ENCODE assay signal across 1 cellular context in the genomic region with DNA sequence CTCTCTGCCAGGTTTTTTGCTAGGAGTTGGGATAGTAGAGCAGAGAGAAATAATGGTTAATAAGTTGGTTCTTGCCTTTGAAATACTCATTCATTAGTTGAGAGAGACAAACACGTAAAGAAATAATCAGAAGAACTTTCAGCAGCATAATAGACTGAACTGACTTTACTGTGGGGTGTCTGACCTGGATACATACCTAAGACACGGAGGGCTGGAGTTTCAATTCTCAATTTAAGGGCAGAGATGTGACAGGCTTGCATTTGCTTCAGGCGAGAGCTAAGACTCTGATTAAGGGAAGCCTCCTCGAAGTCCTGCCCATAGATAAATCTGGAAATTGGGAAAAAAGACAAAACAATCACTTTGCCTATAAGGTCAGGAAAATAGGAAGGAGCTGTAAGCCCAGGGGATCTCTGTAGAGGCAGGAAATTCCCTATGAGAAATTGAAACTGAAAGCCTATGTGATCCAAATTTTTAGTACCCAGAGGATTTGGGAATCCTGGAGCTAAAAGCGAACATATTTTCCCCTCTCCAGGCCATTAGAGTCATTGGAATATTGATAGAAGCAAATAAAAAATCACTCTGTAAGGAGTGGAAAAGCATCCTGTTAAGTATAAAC.
TF ChIP-seq lines count a peak whose summit lies in the region.

No MANE protein-coding gene starts in this region.

TF ChIP-seq in GM23338, 12 proteins besides CTCF, POLR2A, EP300 and RAD21:
- TF ChIP-seq JUNB (IDR thresholded peaks at IDR 0.05; ENCODE audit: unreplicated experiment): no peak
- no peak for TF ChIP-seq NANOG (IDR thresholded peaks at IDR 0.05; ENCODE audit: borderline replicate concordance)
- TF ChIP-seq, protein P1, sequence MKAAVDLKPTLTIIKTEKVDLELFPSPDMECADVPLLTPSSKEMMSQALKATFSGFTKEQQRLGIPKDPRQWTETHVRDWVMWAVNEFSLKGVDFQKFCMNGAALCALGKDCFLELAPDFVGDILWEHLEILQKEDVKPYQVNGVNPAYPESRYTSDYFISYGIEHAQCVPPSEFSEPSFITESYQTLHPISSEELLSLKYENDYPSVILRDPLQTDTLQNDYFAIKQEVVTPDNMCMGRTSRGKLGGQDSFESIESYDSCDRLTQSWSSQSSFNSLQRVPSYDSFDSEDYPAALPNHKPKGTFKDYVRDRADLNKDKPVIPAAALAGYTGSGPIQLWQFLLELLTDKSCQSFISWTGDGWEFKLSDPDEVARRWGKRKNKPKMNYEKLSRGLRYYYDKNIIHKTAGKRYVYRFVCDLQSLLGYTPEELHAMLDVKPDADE (IDR thresholded peaks at IDR 0.05): no peak
- TF ChIP-seq, protein P2, sequence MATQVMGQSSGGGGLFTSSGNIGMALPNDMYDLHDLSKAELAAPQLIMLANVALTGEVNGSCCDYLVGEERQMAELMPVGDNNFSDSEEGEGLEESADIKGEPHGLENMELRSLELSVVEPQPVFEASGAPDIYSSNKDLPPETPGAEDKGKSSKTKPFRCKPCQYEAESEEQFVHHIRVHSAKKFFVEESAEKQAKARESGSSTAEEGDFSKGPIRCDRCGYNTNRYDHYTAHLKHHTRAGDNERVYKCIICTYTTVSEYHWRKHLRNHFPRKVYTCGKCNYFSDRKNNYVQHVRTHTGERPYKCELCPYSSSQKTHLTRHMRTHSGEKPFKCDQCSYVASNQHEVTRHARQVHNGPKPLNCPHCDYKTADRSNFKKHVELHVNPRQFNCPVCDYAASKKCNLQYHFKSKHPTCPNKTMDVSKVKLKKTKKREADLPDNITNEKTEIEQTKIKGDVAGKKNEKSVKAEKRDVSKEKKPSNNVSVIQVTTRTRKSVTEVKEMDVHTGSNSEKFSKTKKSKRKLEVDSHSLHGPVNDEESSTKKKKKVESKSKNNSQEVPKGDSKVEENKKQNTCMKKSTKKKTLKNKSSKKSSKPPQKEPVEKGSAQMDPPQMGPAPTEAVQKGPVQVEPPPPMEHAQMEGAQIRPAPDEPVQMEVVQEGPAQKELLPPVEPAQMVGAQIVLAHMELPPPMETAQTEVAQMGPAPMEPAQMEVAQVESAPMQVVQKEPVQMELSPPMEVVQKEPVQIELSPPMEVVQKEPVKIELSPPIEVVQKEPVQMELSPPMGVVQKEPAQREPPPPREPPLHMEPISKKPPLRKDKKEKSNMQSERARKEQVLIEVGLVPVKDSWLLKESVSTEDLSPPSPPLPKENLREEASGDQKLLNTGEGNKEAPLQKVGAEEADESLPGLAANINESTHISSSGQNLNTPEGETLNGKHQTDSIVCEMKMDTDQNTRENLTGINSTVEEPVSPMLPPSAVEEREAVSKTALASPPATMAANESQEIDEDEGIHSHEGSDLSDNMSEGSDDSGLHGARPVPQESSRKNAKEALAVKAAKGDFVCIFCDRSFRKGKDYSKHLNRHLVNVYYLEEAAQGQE (IDR thresholded peaks at IDR 0.05; ENCODE audit: unreplicated experiment): no peak
- no peak for TF ChIP-seq ZNF114 (CRISPR knock-in tag; IDR thresholded peaks at IDR 0.05)
- no peak for TF ChIP-seq CREB1 (CRISPR knock-in tag; IDR thresholded peaks at IDR 0.05; ENCODE audit: low read depth)
- no peak for TF ChIP-seq STAT1 (IDR thresholded peaks at IDR 0.05; ENCODE audit: unreplicated experiment)
- TF ChIP-seq, protein P3, sequence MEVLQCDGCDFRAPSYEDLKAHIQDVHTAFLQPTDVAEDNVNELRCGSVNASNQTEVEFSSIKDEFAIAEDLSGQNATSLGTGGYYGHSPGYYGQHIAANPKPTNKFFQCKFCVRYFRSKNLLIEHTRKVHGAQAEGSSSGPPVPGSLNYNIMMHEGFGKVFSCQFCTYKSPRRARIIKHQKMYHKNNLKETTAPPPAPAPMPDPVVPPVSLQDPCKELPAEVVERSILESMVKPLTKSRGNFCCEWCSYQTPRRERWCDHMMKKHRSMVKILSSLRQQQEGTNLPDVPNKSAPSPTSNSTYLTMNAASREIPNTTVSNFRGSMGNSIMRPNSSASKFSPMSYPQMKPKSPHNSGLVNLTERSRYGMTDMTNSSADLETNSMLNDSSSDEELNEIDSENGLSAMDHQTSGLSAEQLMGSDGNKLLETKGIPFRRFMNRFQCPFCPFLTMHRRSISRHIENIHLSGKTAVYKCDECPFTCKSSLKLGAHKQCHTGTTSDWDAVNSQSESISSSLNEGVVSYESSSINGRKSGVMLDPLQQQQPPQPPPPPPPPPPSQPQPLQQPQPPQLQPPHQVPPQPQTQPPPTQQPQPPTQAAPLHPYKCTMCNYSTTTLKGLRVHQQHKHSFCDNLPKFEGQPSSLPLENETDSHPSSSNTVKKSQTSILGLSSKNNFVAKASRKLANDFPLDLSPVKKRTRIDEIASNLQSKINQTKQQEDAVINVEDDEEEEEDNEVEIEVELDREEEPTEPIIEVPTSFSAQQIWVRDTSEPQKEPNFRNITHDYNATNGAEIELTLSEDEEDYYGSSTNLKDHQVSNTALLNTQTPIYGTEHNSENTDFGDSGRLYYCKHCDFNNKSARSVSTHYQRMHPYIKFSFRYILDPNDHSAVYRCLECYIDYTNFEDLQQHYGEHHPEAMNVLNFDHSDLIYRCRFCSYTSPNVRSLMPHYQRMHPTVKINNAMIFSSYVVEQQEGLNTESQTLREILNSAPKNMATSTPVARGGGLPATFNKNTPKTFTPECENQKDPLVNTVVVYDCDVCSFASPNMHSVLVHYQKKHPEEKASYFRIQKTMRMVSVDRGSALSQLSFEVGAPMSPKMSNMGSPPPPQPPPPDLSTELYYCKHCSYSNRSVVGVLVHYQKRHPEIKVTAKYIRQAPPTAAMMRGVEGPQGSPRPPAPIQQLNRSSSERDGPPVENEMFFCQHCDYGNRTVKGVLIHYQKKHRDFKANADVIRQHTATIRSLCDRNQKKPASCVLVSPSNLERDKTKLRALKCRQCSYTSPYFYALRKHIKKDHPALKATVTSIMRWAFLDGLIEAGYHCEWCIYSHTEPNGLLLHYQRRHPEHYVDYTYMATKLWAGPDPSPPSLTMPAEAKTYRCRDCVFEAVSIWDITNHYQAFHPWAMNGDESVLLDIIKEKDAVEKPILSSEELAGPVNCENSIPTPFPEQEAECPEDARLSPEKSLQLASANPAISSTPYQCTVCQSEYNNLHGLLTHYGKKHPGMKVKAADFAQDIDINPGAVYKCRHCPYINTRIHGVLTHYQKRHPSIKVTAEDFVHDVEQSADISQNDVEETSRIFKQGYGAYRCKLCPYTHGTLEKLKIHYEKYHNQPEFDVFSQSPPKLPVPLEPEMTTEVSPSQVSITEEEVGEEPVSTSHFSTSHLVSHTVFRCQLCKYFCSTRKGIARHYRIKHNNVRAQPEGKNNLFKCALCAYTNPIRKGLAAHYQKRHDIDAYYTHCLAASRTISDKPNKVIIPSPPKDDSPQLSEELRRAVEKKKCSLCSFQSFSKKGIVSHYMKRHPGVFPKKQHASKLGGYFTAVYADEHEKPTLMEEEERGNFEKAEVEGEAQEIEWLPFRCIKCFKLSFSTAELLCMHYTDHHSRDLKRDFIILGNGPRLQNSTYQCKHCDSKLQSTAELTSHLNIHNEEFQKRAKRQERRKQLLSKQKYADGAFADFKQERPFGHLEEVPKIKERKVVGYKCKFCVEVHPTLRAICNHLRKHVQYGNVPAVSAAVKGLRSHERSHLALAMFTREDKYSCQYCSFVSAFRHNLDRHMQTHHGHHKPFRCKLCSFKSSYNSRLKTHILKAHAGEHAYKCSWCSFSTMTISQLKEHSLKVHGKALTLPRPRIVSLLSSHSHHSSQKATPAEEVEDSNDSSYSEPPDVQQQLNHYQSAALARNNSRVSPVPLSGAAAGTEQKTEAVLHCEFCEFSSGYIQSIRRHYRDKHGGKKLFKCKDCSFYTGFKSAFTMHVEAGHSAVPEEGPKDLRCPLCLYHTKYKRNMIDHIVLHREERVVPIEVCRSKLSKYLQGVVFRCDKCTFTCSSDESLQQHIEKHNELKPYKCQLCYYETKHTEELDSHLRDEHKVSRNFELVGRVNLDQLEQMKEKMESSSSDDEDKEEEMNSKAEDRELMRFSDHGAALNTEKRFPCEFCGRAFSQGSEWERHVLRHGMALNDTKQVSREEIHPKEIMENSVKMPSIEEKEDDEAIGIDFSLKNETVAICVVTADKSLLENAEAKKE (CRISPR knock-in tag; IDR thresholded peaks at IDR 0.05): no peak
- TF ChIP-seq EZH2phosphoT487 (IDR thresholded peaks at IDR 0.05; ENCODE audit: unreplicated experiment): no peak
- TF ChIP-seq EZH2 (IDR thresholded peaks at IDR 0.05; ENCODE audit: low read depth, unreplicated experiment): no peak
- TF ChIP-seq POLR2AphosphoS5 (IDR thresholded peaks at IDR 0.05; ENCODE audit: low read depth): no peak
- TF ChIP-seq ZNF331 (CRISPR knock-in tag; IDR thresholded peaks at IDR 0.05; ENCODE audit: low read depth): no peak
TF ChIP-seq in GM23338: peak in this region for 0.
